Comparison of ENCODE assay signal across 9 cellular contexts in the genomic region with DNA sequence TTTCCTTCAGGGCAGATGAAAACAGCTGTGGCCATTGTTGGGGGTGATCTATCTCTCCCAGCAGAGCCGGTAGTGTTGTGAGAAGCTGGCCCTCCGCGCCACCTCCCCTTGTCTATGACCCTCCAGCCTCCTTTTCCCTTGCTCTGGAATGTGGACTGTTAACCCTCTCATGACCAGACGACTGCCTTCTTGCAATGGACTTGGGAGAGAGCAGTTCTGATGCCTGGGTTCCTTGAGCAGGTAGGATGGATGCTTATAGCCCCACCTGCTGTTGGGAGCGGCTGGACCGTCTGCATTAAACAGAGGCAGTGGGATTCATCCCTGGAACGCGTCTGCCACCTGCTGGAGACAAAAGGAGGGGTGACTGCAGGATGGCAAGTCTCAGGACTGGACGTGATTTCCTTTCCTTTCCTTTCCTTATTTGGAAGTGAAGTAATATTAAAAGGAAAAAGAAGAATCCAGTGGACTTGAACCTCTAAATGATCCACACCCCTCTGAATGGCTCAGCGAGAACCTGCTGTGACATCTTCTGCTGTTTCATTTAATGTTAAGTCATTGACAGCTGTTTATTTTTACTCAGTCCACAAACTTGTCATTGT. TPM values are rescaled to one million over a fixed set of nuclear protein-coding genes. Genes with fewer than 3 reads are reported as not detected.
DNase-seq lines count a peak whose midpoint lies in the region; ATAC-seq, FAIRE-seq and TF ChIP-seq lines count a peak whose summit lies in the region.
"Had no signal": no experiment of that assay in that cellular context is flagged by ENCODE, and none has a peak within 500 bp of the region (broad histone marks: within the 10 kb centered on the region; RNA-seq: fewer than 3 reads in every experiment).

No MANE protein-coding gene starts in this region.

- no peak overlapping the region for H3K27ac Mint-ChIP-seq in activated CD8-positive, alpha-beta memory T cell treated with anti-CD3 and anti-CD28 coated beads, Interleukin-2, amount 10 ng/mL, durations not matched to agents 7 days and 5 days

- peaks cover 8 to 13% of the 10 kb centered on the region in 2 experiments for H3K27me3 ChIP-seq in endothelial cell of umbilical vein (ENCODE audit: control insufficient read depth in 2 of 2, insufficient read depth in 2 of 2, low read length in 2 of 2)

- H3K4me3 Mint-ChIP-seq in activated CD8-positive, alpha-beta memory T cell treated with anti-CD3 and anti-CD28 coated beads, Interleukin-2, amount 10 ng/mL, durations not matched to agents 7 days and 5 days, result no peak overlapping the region

- no peaks in the 10 kb centered on the region for H3K79me2 ChIP-seq in endothelial cell of umbilical vein (ENCODE audit: control insufficient read depth, insufficient read depth, low read length)

- no peaks in the 10 kb centered on the region for H3K4me1 Mint-ChIP-seq in activated CD8-positive, alpha-beta memory T cell treated with anti-CD3 and anti-CD28 coated beads, Interleukin-2, amount 10 ng/mL, durations not matched to agents 7 days and 5 days

- TF ChIP-seq CTCF in endothelial cell of umbilical vein (IDR thresholded peaks at IDR 0.05; ENCODE audit: extremely low read depth in 1 of 2, insufficient read depth in 1 of 2, low read depth in 1 of 2, low read length in 2 of 2), result peak; percentile 97 to 100

- intact Hi-C loops in endothelial cell of umbilical vein (cut with micrococcal nuclease), result loop anchor here (1.0 kb wide), 2 partner anchors 66 to 184 kb away; no protein-coding TSS in a partner anchor

- H3K36me3 Mint-ChIP-seq in activated CD8-positive, alpha-beta memory T cell treated with anti-CD3 and anti-CD28 coated beads, Interleukin-2, amount 10 ng/mL, durations not matched to agents 7 days and 5 days, result no peaks in the 10 kb centered on the region

- H3K9me1 ChIP-seq in endothelial cell of umbilical vein (replicated peaks; ENCODE audit: control insufficient read depth, extremely low read depth, insufficient read depth, low read length), result no peaks in the 10 kb centered on the region

- CTCF ChIA-PET in activated CD8-positive, alpha-beta memory T cell treated with anti-CD3 and anti-CD28 coated beads, Interleukin-2, amount 10 ng/mL, durations not matched to agents 7 days and 5 days (lab: Charles Lee), result interaction anchor here (0.8 to 20.3 kb wide), 23 partner anchors 9 to 264 kb away, joined by 3 to 569 read pairs (median 5); a partner anchor contains a TSS
- CTCF ChIA-PET in endothelial cell of umbilical vein (lab: Charles Lee), result interaction anchor here (0.8 to 9.4 kb wide), 18 partner anchors 11 to 241 kb away, joined by 3 to 414 read pairs (median 5); a partner anchor contains a TSS

- dilution Hi-C loops in endothelial cell of umbilical vein (cut with MboI; ENCODE audit: extremely low pct_ligation_motif_present, low sequenced_read_pairs), result no loop called here

- BruUV-seq in endothelial cell of umbilical vein (replicated peaks; lab: Mats Ljungman, UMichigan), result no TSS peak

- no peak overlapping the region for H3K9ac ChIP-seq in endothelial cell of umbilical vein (replicated peaks; ENCODE audit: extremely low read depth, insufficient read depth, low read length)

- 0% methylated on average over 3 to 4 of the region's 10 CpGs for WGBS in mesodermal cell (ENCODE audit: insufficient coverage in 2 of 2), 2 experiments

- no peak overlapping the region for H2AFZ ChIP-seq in endothelial cell of umbilical vein (ENCODE audit: low read depth, low read length)

- POLR2A ChIA-PET in endothelial cell of umbilical vein (lab: Charles Lee), result no interaction called here

- DNase-seq in Daoy (ENCODE audit: low read depth) (peak; percentile 89), HuH-7.5 (ENCODE audit: low spot score) (peak; percentile 94), NOMO-1 treated with dmso at 0.1 percent for 144 hours (lab: John Stamatoyannopoulos, UW; ENCODE audit: unreplicated experiment) (peak; percentile 65), endothelial cell of umbilical vein (ENCODE audit: low read depth, low spot score) (peak; percentile 93)
- peak; percentile 94 for DNase-seq in activated CD8-positive, alpha-beta memory T cell treated with anti-CD3 and anti-CD28 coated beads, Interleukin-2, amount 10 ng/mL, durations not matched to agents 7 days and 5 days
- DNase-seq in stimulated activated CD8-positive, alpha-beta memory T cell treated with anti-CD3 and anti-CD28 coated beads, Interleukin-2, amount 100 ng/mL, for 48 hours (ENCODE audit: low read depth in 2 of 2), result peak; percentile 81 to 86

- no peak overlapping the region for H3K4me2 ChIP-seq in endothelial cell of umbilical vein (ENCODE audit: insufficient read depth, low read length)

- peak; percentile 94 for FAIRE-seq in endothelial cell of umbilical vein (lab: Jason Lieb, UNC)

- peak; percentile 94 for ATAC-seq in activated CD8-positive, alpha-beta memory T cell treated with anti-CD3 and anti-CD28 coated beads, Interleukin-2, amount 10 ng/mL, durations not matched to agents 7 days and 5 days
- no peak for ATAC-seq in HG02840 (IDR thresholded peaks at IDR 0.05; ENCODE audit: low FRiP score, unreplicated experiment)

- H3K27ac ChIP-seq in endothelial cell of umbilical vein (ENCODE audit: insufficient read depth, low read depth, low read length) (no peak overlapping the region), mesodermal cell (ENCODE audit: low read depth, low read length, severe bottlenecking) (peak overlapping the region; percentile 16)

- TF ChIP-seq POLR2A in endothelial cell of umbilical vein (IDR thresholded peaks at IDR 0.05; ENCODE audit: low read depth, low read length), result no peak

- H3K4me3 ChIP-seq in endothelial cell of umbilical vein (replicated peaks in 1 of 3; ENCODE audit: insufficient read depth in 1 of 3, low read depth in 1 of 3, low read length in 3 of 3), result no peak overlapping the region
- H3K4me3 ChIP-seq in mesodermal cell (ENCODE audit: extremely low read depth, insufficient read depth, low read length, poor library complexity, severe bottlenecking), result peak overlapping the region; percentile 19

- no peaks in the 10 kb centered on the region for H3K9me3 ChIP-seq in endothelial cell of umbilical vein (replicated peaks; ENCODE audit: control insufficient read depth, insufficient read depth, low read length)
- no peaks in the 10 kb centered on the region for H3K9me3 ChIP-seq in mesodermal cell (ENCODE audit: control insufficient read depth, low read length)

- H3K4me1 ChIP-seq in endothelial cell of umbilical vein (ENCODE audit: control insufficient read depth, extremely low read depth, insufficient read depth, low read length), result peaks cover 2% of the 10 kb centered on the region
- peaks cover 30% of the 10 kb centered on the region for H3K4me1 ChIP-seq in mesodermal cell (ENCODE audit: control insufficient read depth, insufficient read depth, low read length, poor library complexity, severe bottlenecking)

- H3K27me3 Mint-ChIP-seq in activated CD8-positive, alpha-beta memory T cell treated with anti-CD3 and anti-CD28 coated beads, Interleukin-2, amount 10 ng/mL, durations not matched to agents 7 days and 5 days, result peaks cover 30% of the 10 kb centered on the region

- no peaks in the 10 kb centered on the region for H4K20me1 ChIP-seq in endothelial cell of umbilical vein (replicated peaks; ENCODE audit: control insufficient read depth, extremely low read depth, insufficient read depth, low read length)

- H3K36me3 ChIP-seq in endothelial cell of umbilical vein (ENCODE audit: control insufficient read depth in 2 of 2, extremely low read depth in 1 of 2, insufficient read depth in 2 of 2, low read length in 2 of 2) (no peaks in the 10 kb centered on the region), mesodermal cell (ENCODE audit: control insufficient read depth, insufficient read depth, low read length) (no peaks in the 10 kb centered on the region)

- no peaks in the 10 kb centered on the region for H3K9me3 Mint-ChIP-seq in activated CD8-positive, alpha-beta memory T cell treated with anti-CD3 and anti-CD28 coated beads, Interleukin-2, amount 10 ng/mL, durations not matched to agents 7 days and 5 days (ENCODE audit: low read depth)

RNA-seq across cellular contexts. Expression of a gene that starts 1.8 kb away (rescaled TPM):
- 0.29 TPM in 1 of 2 replicates, not detected in the other for total RNA-seq in Daoy (2014; rRNA removed; shearing (Covaris generic))
- not detected for total RNA-seq in activated CD8-positive, alpha-beta memory T cell treated with anti-CD3 and anti-CD28 coated beads, Interleukin-2, amount 10 ng/mL, durations not matched to agents 7 days and 5 days
- not detected in 2 replicates for total RNA-seq in endothelial cell of umbilical vein
- polyA plus RNA-seq in endothelial cell of umbilical vein, result not detected in 2 replicates
- polyA plus RNA-seq in endothelial cell of umbilical vein (2011; cell fraction: cytosol; rRNA removed), result not detected in 2 replicates
- not detected in 2 replicates for polyA plus RNA-seq in endothelial cell of umbilical vein (2011; cell fraction: nucleus; rRNA removed)
- not detected in 2 replicates for polyA plus RNA-seq in endothelial cell of umbilical vein (2012)
- polyA minus RNA-seq in endothelial cell of umbilical vein, result not detected in 2 replicates
- not detected for polyA minus RNA-seq in endothelial cell of umbilical vein (2011; cell fraction: cytosol; rRNA and poly(A)+ RNA removed)
- not detected in 2 replicates for polyA minus RNA-seq in endothelial cell of umbilical vein (2011; cell fraction: nucleus; rRNA and poly(A)+ RNA removed)
- 20.2 TPM for polyA plus RNA-seq in mesodermal cell (2013, experiment 1 of 2)
- polyA plus RNA-seq in mesodermal cell (2013, experiment 2 of 2), result 19.7 TPM
- polyA plus RNA-seq: esophagus had no signal

RNA-seq across cellular contexts. Expression of a gene that starts 18.4 kb away (rescaled TPM):
- 14.2 and 17.8 TPM in 2 replicates for total RNA-seq in Daoy (2014; rRNA removed; shearing (Covaris generic))
- total RNA-seq in activated CD8-positive, alpha-beta memory T cell treated with anti-CD3 and anti-CD28 coated beads, Interleukin-2, amount 10 ng/mL, durations not matched to agents 7 days and 5 days, result 1 to 10 TPM; 5.6 to 6.0 TPM
- 51.4 and 57.7 TPM in 2 replicates for total RNA-seq in endothelial cell of umbilical vein
- 46.8 and 55.2 TPM in 2 replicates for polyA plus RNA-seq in endothelial cell of umbilical vein
- polyA plus RNA-seq in endothelial cell of umbilical vein (2011; cell fraction: cytosol; rRNA removed), result 37.1 and 43.9 TPM in 2 replicates
- 50.4 and 52.5 TPM in 2 replicates for polyA plus RNA-seq in endothelial cell of umbilical vein (2011; cell fraction: nucleus; rRNA removed)
- 39.6 and 55.8 TPM in 2 replicates for polyA plus RNA-seq in endothelial cell of umbilical vein (2012)
- 66.2 and 71.7 TPM in 2 replicates for polyA minus RNA-seq in endothelial cell of umbilical vein
- polyA minus RNA-seq in endothelial cell of umbilical vein (2011; cell fraction: cytosol; rRNA and poly(A)+ RNA removed), result 27.1 TPM
- 32.3 and 40.5 TPM in 2 replicates for polyA minus RNA-seq in endothelial cell of umbilical vein (2011; cell fraction: nucleus; rRNA and poly(A)+ RNA removed)
- polyA plus RNA-seq in mesodermal cell (2013, experiment 1 of 2), result 35.8 TPM
- polyA plus RNA-seq in mesodermal cell (2013, experiment 2 of 2), result 32.2 TPM

RNA-seq across cellular contexts. Expression of a gene that starts 19.9 kb away (rescaled TPM):
- total RNA-seq in Daoy (2014; rRNA removed; shearing (Covaris generic)), result not detected in 2 replicates
- not detected for total RNA-seq in activated CD8-positive, alpha-beta memory T cell treated with anti-CD3 and anti-CD28 coated beads, Interleukin-2, amount 10 ng/mL, durations not matched to agents 7 days and 5 days
- not detected in 2 replicates for total RNA-seq in endothelial cell of umbilical vein
- polyA plus RNA-seq in endothelial cell of umbilical vein, result not detected in 2 replicates
- not detected in 2 replicates for polyA plus RNA-seq in endothelial cell of umbilical vein (2011; cell fraction: cytosol; rRNA removed)
- polyA plus RNA-seq in endothelial cell of umbilical vein (2011; cell fraction: nucleus; rRNA removed), result not detected in 2 replicates
- polyA plus RNA-seq in endothelial cell of umbilical vein (2012), result not detected in 2 replicates
- not detected in 2 replicates for polyA minus RNA-seq in endothelial cell of umbilical vein
- polyA minus RNA-seq in endothelial cell of umbilical vein (2011; cell fraction: cytosol; rRNA and poly(A)+ RNA removed), result not detected
- not detected in 2 replicates for polyA minus RNA-seq in endothelial cell of umbilical vein (2011; cell fraction: nucleus; rRNA and poly(A)+ RNA removed)
- not detected for polyA plus RNA-seq in mesodermal cell (2013, experiment 1 of 2)
- not detected for polyA plus RNA-seq in mesodermal cell (2013, experiment 2 of 2)
